ENCODE assay signal across 27 cellular contexts in the genomic region with DNA sequence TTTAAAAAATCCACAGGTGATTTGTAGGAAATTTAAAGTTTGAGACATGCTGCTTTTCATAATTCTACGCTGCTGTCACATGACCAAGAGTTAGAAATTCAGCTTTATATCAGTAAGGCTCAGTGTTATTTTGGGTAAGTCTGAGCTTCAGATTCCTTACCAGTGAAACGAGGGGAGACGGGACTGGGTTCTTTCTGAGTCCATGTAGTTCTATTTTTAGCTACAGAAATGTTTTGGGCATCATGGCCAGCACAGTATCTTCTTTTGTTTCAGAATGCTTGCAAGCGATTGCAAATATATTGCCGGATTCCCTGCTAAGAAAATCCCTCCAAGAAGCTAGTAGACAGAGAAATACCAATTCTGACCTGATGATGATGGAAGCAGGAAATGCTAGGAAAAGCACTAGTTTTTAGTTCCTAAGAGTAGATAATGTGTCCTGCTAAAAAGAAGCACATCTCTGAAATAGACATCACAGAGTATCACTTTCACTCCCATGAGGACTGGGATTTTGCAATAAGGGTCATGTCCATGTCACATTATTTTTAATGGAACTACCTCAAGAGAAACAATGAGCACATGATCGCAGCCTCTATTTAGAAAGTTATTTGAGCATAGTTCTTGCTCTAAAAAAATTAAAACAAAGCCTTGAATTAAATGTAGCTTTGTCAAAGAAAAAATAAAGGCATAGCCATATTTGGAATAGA. TPM values are rescaled to one million over a fixed set of nuclear protein-coding genes. Genes with fewer than 3 reads are reported as not detected.
DNase-seq lines count a peak whose midpoint lies in the region; ATAC-seq and TF ChIP-seq lines count a peak whose summit lies in the region.
"Had no signal": no experiment of that assay in that cellular context is flagged by ENCODE, and none has a peak within 500 bp of the region (broad histone marks: within the 10 kb centered on the region; RNA-seq: fewer than 3 reads in every experiment).

No MANE protein-coding gene starts in this region.

- no peak for DNase-seq in Right ventricle myocardium inferior (ENCODE audit: missing footprints)
- DNase-seq in Right ventricle myocardium superior: no peak
- no peak for DNase-seq in coronary artery (ENCODE audit: low spot score)
- DNase-seq in psoas muscle: no peak
- DNase-seq in aorta: no peak
- no peak for DNase-seq in stimulated activated naive CD4-positive, alpha-beta T cell treated with Interleukin-2 at 50 U/mL for 16 hours (lab: John Stamatoyannopoulos, UW)
- no peak for DNase-seq in NCI-H2196 (lab: John Stamatoyannopoulos, UW; ENCODE audit: unreplicated experiment)
- DNase-seq: 8988T; BE2C; Caco-2; CD4-positive, alpha-beta T cell; DMS153; GF-D8; GM23248; IMR-90; Karpas-422; MG63; NCI-H1105; NCI-H2081; NCI-H2171 treated with DMSO at 0.1 percent for 48 hours; NCI-H446 treated with DMSO at 0.1 percent for 48 hours; NK-92 treated with Interleukin-12 subunit alpha and Interleukin-12 subunit beta, amount 100 ng/mL, for 24 hours; Peyer's patch had no signal

- ATAC-seq in Right ventricle myocardium inferior (peak; percentile 44), Right ventricle myocardium superior (ENCODE audit: poor library complexity) (no peak), psoas muscle (peak; percentile 74 to 84 (median 80)), aorta (ENCODE audit: low FRiP score) (peak; percentile 53), HG02973 (IDR thresholded peaks at IDR 0.05; ENCODE audit: unreplicated experiment) (no peak)

- H3K9me3 ChIP-seq in psoas muscle (no peaks in the 10 kb centered on the region), aorta (ENCODE audit: control insufficient read depth, low read length) (no peaks in the 10 kb centered on the region)
- H3K9me3 ChIP-seq: BE2C, Caco-2, HAP-1, MG63, Peyer's patch had no signal

- H3K4me1 ChIP-seq in psoas muscle (peaks cover 20% of the 10 kb centered on the region), aorta (ENCODE audit: control insufficient read depth in 1 of 2, insufficient read depth in 2 of 2, low read length in 2 of 2) (no peaks in the 10 kb centered on the region)
- H3K4me1 ChIP-seq: BE2C, Caco-2, HAP-1, Peyer's patch had no signal

- H3K27ac ChIP-seq in coronary artery (peak overlapping the region; percentile 5 to 42), psoas muscle (peak overlapping the region; percentile 73), aorta (ENCODE audit: low read depth in 1 of 2, low read length in 2 of 2) (no peak overlapping the region)
- H3K27ac ChIP-seq: GM23248, HL-60, Peyer's patch had no signal

- intact Hi-C loops in Right ventricle myocardium inferior (cut with DNase I) (no loop called here), Right ventricle myocardium superior (cut with DNase I) (no loop called here), psoas muscle (cut with DNase I) (no loop called here), aorta (cut with DNase I) (no loop called here)

- peaks cover 0 to under 1% of the 10 kb centered on the region in 2 donors for H3K36me3 ChIP-seq in psoas muscle (ENCODE audit: insufficient read depth in 1 of 2, low read depth in 1 of 2)
- no peaks in the 10 kb centered on the region for H3K36me3 ChIP-seq in aorta (ENCODE audit: control insufficient read depth in 1 of 2, insufficient read depth in 2 of 2, low read length in 1 of 2)
- H3K36me3 ChIP-seq: BE2C, HAP-1, MG63, Peyer's patch had no signal

- H3K4me3 ChIP-seq in coronary artery (no peak overlapping the region), psoas muscle (no peak overlapping the region), aorta (ENCODE audit: low read length in 2 of 2) (no peak overlapping the region)
- H3K4me3 ChIP-seq: GM23248, HAP-1, MG63, Peyer's patch had no signal

- WGBS in psoas muscle, 3 donors: 16 to 35% (median 17%) methylated on average over 6 of the region's 6 CpGs
- WGBS in aorta, 2 donors: 8 to 22% methylated on average over 6 of the region's 6 CpGs

- TF ChIP-seq CTCF in coronary artery (IDR thresholded peaks at IDR 0.05): no peak
- TF ChIP-seq CTCF in psoas muscle (IDR thresholded peaks at IDR 0.05): no peak

- H3K27me3 ChIP-seq in psoas muscle (ENCODE audit: insufficient read depth in 3 of 3, low read length in 2 of 3) (no peaks in the 10 kb centered on the region), aorta (ENCODE audit: control insufficient read depth in 1 of 2, insufficient read depth in 2 of 2, low read length in 1 of 2) (no peaks in the 10 kb centered on the region)
- H3K27me3 ChIP-seq: BE2C, MG63, Peyer's patch had no signal

RNA-seq across cellular contexts. Expression of gene ATP1B4, which starts 10.9 kb away (rescaled TPM):
- total RNA-seq in Right ventricle myocardium inferior (not detected), Right ventricle myocardium superior (not detected), psoas muscle (10 to 100 TPM in 2 of 4 donors, 1 to 10 TPM in 2; 7.1 to 41.5 (median 10.8) TPM), aorta (not detected)
- polyA plus RNA-seq in psoas muscle (1 to 10 TPM in 2 of 3 donors, under 1 TPM in 1; 0.26 to 7.0 (median 2.1) TPM), aorta (not detected)
- total RNA-seq: Caco-2; CD4-positive, alpha-beta T cell; GM23248; HT1080; IMR-90; Peyer's patch had no signal
- polyA plus RNA-seq: GM23248, IMR-90 had no signal

Comparison
In these comparisons a context has a peak if more than half of its experiments do, and no peak if none do; other contexts are left out.
1. ATAC-seq: peak in Right ventricle myocardium inferior (single experiment), psoas muscle (4 of 4) and aorta (single experiment); none in Right ventricle myocardium superior (single experiment) and HG02973 (single experiment).
2. H3K27ac ChIP-seq: peak in coronary artery (2 of 2) and psoas muscle (single experiment); none in aorta (0 of 2).